ENCODE assay signal across 31 cellular contexts in the genomic region with DNA sequence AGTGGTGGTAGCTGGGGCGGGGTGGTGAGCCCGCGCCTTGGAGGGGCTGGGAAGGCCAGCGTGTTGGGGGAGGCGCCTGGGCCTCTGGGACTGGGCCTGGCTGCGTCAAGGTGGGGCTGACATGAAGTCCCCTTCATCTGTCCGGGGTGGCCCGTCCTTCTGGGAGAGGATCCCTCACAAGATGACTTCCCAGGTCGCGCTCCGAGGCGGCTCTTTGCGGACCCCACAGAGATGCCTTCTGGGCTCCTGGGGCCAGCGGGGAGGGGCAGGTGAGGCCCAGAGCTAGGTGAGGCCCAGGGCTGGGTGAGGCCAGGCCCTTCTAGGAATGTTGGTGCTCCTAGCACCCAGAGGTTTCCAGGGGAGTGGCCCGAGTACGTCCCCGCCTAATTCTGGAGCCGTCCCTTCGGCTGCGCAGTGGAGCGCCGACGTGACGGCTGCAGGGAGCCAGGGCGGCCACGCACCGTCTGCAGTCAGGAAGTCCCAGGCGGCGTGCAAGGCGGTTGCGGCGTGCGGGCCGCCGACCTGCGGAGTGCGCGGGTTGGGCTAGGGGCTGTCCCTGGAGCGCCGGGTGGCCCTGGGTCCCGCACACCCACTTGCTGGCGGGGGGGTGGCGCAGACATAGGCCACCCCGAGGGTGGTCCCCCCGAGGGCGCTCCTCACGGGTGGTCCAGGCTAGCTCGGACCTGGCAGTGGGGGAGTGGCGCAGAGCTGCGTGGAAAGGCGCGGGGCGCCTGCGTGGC. TPM values are rescaled to one million over a fixed set of nuclear protein-coding genes. Genes with fewer than 3 reads are reported as not detected.
DNase-seq lines count a peak whose midpoint lies in the region; ATAC-seq and TF ChIP-seq lines count a peak whose summit lies in the region.
"Had no signal": no experiment of that assay in that cellular context is flagged by ENCODE, and none has a peak within 500 bp of the region (broad histone marks: within the 10 kb centered on the region; RNA-seq: fewer than 3 reads in every experiment).

No MANE protein-coding gene starts in this region.

- H3K27me3 ChIP-seq in H7 (ENCODE audit: control insufficient read depth, insufficient read depth, low read length) (no peaks in the 10 kb centered on the region), dorsolateral prefrontal cortex (peaks cover 0 to 55% (median 16%) of the 10 kb centered on the region in 45 donors), psoas muscle (ENCODE audit: insufficient read depth in 3 of 3, low read length in 2 of 3) (peaks cover 0 to 22% (median 0%) of the 10 kb centered on the region in 3 donors), thyroid gland (no peaks in the 10 kb centered on the region), tibial nerve (no peaks in the 10 kb centered on the region)
- H3K27me3 ChIP-seq: brain microvascular endothelial cell, ovary had no signal

- TF ChIP-seq CTCF in dorsolateral prefrontal cortex (IDR thresholded peaks at IDR 0.05 in 54 of 56, conservative IDR thresholded peaks at IDR 0.05 in 2 of 56; ENCODE audit: low read depth in 1 of 56, partially characterized antibody in 56 of 56) (no peak), psoas muscle (IDR thresholded peaks at IDR 0.05) (no peak), thyroid gland (IDR thresholded peaks at IDR 0.05) (no peak), tibial nerve (IDR thresholded peaks at IDR 0.05) (no peak)

- whole genome bisulfite sequencing in psoas muscle, 3 donors: 25 to 35% (median 33%) methylated on average over 32 to 54 of the region's 54 CpGs
- 49% methylated on average over 15 of the region's 54 CpGs; no CpG with 5 or more reads in 1 of the 2 donors for WGBS in thyroid gland, 2 donors
- WGBS in tibial nerve, 2 donors: 31 to 49% methylated on average over 44 to 45 of the region's 54 CpGs

- no peak for TF ChIP-seq POLR2A in thyroid gland (IDR thresholded peaks at IDR 0.05)
- no peak for TF ChIP-seq POLR2A in tibial nerve (IDR thresholded peaks at IDR 0.05)
- no peak for TF ChIP-seq POLR2A in erythroblast (IDR thresholded peaks at IDR 0.05; ENCODE audit: low read length)

- no peak for TF ChIP-seq EP300 in tibial nerve (IDR thresholded peaks at IDR 0.05)

- no peak overlapping the region for H3K27ac ChIP-seq in dorsolateral prefrontal cortex
- no peak overlapping the region for H3K27ac ChIP-seq in psoas muscle
- H3K27ac ChIP-seq in thyroid gland: peak overlapping the region in 1 of 3 donors; percentile 47
- H3K27ac ChIP-seq in tibial nerve: no peak overlapping the region
- H3K27ac ChIP-seq: brain microvascular endothelial cell, ovary, WERI-Rb-1 had no signal

- H3K4me1 ChIP-seq in psoas muscle: no peaks in the 10 kb centered on the region
- peaks cover 0 to 10% of the 10 kb centered on the region in 2 donors for H3K4me1 ChIP-seq in thyroid gland
- H3K4me1 ChIP-seq in tibial nerve: peaks cover 0 to 14% (median 0%) of the 10 kb centered on the region in 4 donors

- ATAC-seq in psoas muscle (peak in 1 of 4 donors; percentile 10), HG02642 (IDR thresholded peaks at IDR 0.05; ENCODE audit: poor library complexity, unreplicated experiment) (no peak), HG03108 (IDR thresholded peaks at IDR 0.05; ENCODE audit: unreplicated experiment) (no peak)
- ATAC-seq: activated naive CD8-positive, alpha-beta T cell treated with anti-CD3 and anti-CD28 coated beads, Interleukin-2, amount 50 U/mL, for 24 hours; GM12878 had no signal

- H3K36me3 ChIP-seq in H7 (replicated peaks; ENCODE audit: control insufficient read depth, insufficient read depth, low read length) (no peaks in the 10 kb centered on the region), psoas muscle (ENCODE audit: insufficient read depth in 1 of 2, low read depth in 1 of 2) (no peaks in the 10 kb centered on the region), thyroid gland (no peaks in the 10 kb centered on the region), tibial nerve (no peaks in the 10 kb centered on the region)
- H3K36me3 ChIP-seq: brain microvascular endothelial cell, ovary, WERI-Rb-1 had no signal

- H3K9me3 ChIP-seq in psoas muscle: no peaks in the 10 kb centered on the region
- no peaks in the 10 kb centered on the region for H3K9me3 ChIP-seq in thyroid gland
- no peaks in the 10 kb centered on the region for H3K9me3 ChIP-seq in tibial nerve
- H3K9me3 ChIP-seq: ovary had no signal

- intact Hi-C loops in dorsolateral prefrontal cortex (cut with DNase I): no loop called here
- intact Hi-C loops in psoas muscle (cut with DNase I): no loop called here
- intact Hi-C loops in thyroid gland (cut with DNase I): no loop called here

- DNase-seq in H7 (peak; percentile 16), dorsolateral prefrontal cortex (peak in 1 of 10 donors; percentile 44), psoas muscle (no peak), thyroid gland (peak; percentile 49 to 58), tibial nerve (ENCODE audit: low spot score in 2 of 2) (no peak), erythroblast (lab: John Stamatoyannopoulos, UW) (no peak)
- DNase-seq: activated effector memory CD4-positive, alpha-beta T cell treated with Interleukin-2 at 50 U/mL for 16 hours; activated naive CD8-positive, alpha-beta T cell treated with anti-CD3 and anti-CD28 coated beads, Interleukin-2, amount 50 U/mL, for 24 hours; brain microvascular endothelial cell; dermis blood vessel endothelial cell; DMS 273 treated with DMSO at 0.1 percent for 48 hours; foreskin melanocyte; GF-D8; GOT3; kidney glomerular epithelial cell; mesendoderm; naive B cell; NCI-H1048; NCI-H2029; NCI-H226; OCI-M1; stimulated activated CD4-positive, alpha-beta T cell treated with anti-CD3 and anti-CD28 coated beads, Interleukin-4, amount 100 ng/mL, for 1 hour; WERI-Rb-1 had no signal

- no peak overlapping the region for H3K4me3 ChIP-seq in H7 (ENCODE audit: insufficient read depth, low read depth, low read length)
- H3K4me3 ChIP-seq in dorsolateral prefrontal cortex: peak overlapping the region in 53 of 59 donors; percentile 8 to 65 (median 50)
- H3K4me3 ChIP-seq in psoas muscle: peak overlapping the region; percentile 68
- peak overlapping the region in 1 of 3 donors; percentile 38 for H3K4me3 ChIP-seq in thyroid gland (replicated peaks in 1 of 3)
- H3K4me3 ChIP-seq in tibial nerve: peak overlapping the region in 2 of 4 donors; percentile 32 to 54
- H3K4me3 ChIP-seq: GM12878, smooth muscle cell had no signal

RNA-seq across cellular contexts. Expression of gene NUPR2, which starts 58.3 kb away (rescaled TPM):
- not detected in 2 replicates for total RNA-seq in H7 (2014; rRNA removed; shearing (Covaris generic))
- total RNA-seq in dorsolateral prefrontal cortex (1 to 10 TPM in 65 of 120 experiments, under 1 TPM in 9, not detected in 46; 0.87 to 6.7 (median 1.5) TPM), psoas muscle (not detected), thyroid gland (10 to 100 TPM; 26.3 to 38.5 (median 34.5) TPM), tibial nerve (not detected)
- not detected for polyA plus RNA-seq in psoas muscle
- total RNA-seq: dermis blood vessel endothelial cell; GM12878; HT-29; smooth muscle cell; T-helper 2 cell treated with Interferon-gamma antibody and Interleukin-4, amounts not matched to agents 100 ng/mL and 5 ng/mL, for 36 hours had no signal
- polyA plus RNA-seq: CD14-positive monocyte, GM12878, ovary, smooth muscle cell had no signal

Comparison
In these comparisons a context has a peak if more than half of its experiments do, and no peak if none do; other contexts are left out.
1. DNase-seq: peak in H7 (single experiment) and thyroid gland (2 of 2); none in psoas muscle (0 of 2), tibial nerve (0 of 2) and erythroblast (0 of 2).